1 cellular context compared by ENCODE assay signal in genomic region chr1:145094655-145095211, GRCh38.
TF ChIP-seq lines count a peak whose summit lies in the region.

No MANE protein-coding gene starts in this region.

TF ChIP-seq in HepG2, 621 proteins besides CTCF, POLR2A, EP300 and RAD21:
- peak; percentile 66 for TF ChIP-seq HNRNPLL (IDR thresholded peaks at IDR 0.05; ENCODE audit: low read depth, low read length, poor library complexity, severe bottlenecking)
- 0 out of 2 replicates have a peak, but pooled peaks have one; percentile 17 for TF ChIP-seq SAP130 (CRISPR knock-in tag; IDR thresholded peaks at IDR 0.05; ENCODE audit: low read depth)
